In the genomic region with DNA sequence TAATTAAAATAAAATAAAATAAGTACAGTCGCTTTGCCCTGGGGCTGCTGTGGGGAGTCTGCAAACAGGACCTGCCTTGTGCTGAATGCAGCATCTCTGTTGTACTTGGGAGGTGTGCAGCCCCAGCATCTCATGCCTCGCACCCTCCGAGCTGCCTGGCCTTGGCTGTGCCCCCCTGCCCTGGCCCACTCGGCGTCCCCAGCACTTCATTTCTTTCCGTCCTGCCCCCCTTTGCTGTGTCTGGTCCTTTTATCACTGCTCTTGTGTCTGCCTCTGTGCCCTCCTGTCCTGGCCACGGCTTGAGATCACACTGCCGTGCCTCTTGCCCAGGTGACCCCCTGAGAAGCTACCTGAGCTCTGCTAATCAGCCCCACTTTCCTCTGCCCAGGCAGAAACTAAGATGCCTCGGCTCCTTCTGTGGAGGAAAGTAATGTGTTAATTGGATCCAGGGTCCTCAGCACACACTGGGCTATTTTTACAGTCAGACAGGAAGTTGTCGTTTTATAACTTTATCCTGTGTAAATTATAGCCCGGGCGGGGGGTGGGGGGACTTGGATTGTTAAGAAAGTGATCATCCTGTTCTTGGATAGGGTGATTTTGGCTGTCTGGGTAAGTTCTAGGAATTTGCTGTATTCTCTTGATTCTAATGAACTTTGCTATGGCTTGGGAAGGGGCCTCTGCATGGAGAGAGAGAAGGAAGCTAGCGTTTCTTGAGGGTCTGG, we compare ENCODE assay signal across 16 cellular contexts.
DNase-seq lines count a peak whose midpoint lies in the region; FAIRE-seq and TF ChIP-seq lines count a peak whose summit lies in the region.
"Had no signal": no experiment of that assay in that cellular context is flagged by ENCODE, and none has a peak within 500 bp of the region (broad histone marks: within the 10 kb centered on the region; RNA-seq: fewer than 3 reads in every experiment).

No MANE protein-coding gene starts in this region.

- TF ChIP-seq RAD21 in SK-N-SH (IDR thresholded peaks at IDR 0.05; ENCODE audit: low read length): no peak

- POLR2A ChIA-PET in SK-N-SH (lab: Yijun Ruan, JAX): interaction anchor here (1.7 kb wide), 1 partner anchor 10 kb away, joined by 5 read pairs; no protein-coding TSS in a partner anchor

- no peaks in the 10 kb centered on the region for H3K9me2 ChIP-seq in SK-N-SH

- no peaks in the 10 kb centered on the region for H3K36me3 Mint-ChIP-seq in glutamatergic neuron (ENCODE audit: unreplicated experiment)
- H3K36me3 Mint-ChIP-seq in activated CD4-positive, alpha-beta T cell treated with anti-CD3 and anti-CD28 coated beads, Interleukin-2, amount 10 ng/mL, durations not matched to agents 24 days and 14 days (ENCODE audit: low read depth): no peaks in the 10 kb centered on the region

- no peak overlapping the region for H4K8ac ChIP-seq in neuronal stem cell (ENCODE audit: low read depth, low read length)

- peaks cover 30% of the 10 kb centered on the region for H3K4me1 Mint-ChIP-seq in glutamatergic neuron (ENCODE audit: low read depth, unreplicated experiment)
- H3K4me1 Mint-ChIP-seq in activated CD4-positive, alpha-beta T cell treated with anti-CD3 and anti-CD28 coated beads, Interleukin-2, amount 10 ng/mL, durations not matched to agents 24 days and 14 days: peaks cover 2% of the 10 kb centered on the region

- H3K9me3 ChIP-seq in BLaER1 treated with 17β-estradiol and CSF1 and Interleukin-3, amounts not matched to agents 10 nM and 100 nM (replicated peaks in 1 of 11): peaks cover 5 to 12% (median 6%) of the 10 kb centered on the region in 11 experiments
- H3K9me3 ChIP-seq in SK-N-SH: no peaks in the 10 kb centered on the region
- H3K9me3 ChIP-seq in neuronal stem cell (replicated peaks in 1 of 2; ENCODE audit: control insufficient read depth in 2 of 2, insufficient read depth in 1 of 2, low read depth in 1 of 2, low read length in 2 of 2): peaks cover 6 to 9% of the 10 kb centered on the region in 2 donors

- no peak overlapping the region for H4K91ac ChIP-seq in neuronal stem cell (ENCODE audit: low read depth, low read length, poor library complexity)

- 82% methylated on average over 13 of the region's 13 CpGs for WGBS in SK-N-SH (ENCODE audit: low lambda C conversion rate)
- no CpG with 5 or more reads among the region's 13 CpGs for WGBS in neuronal stem cell (ENCODE audit: extremely low coverage in 2 of 2, insufficient read length in 2 of 2, insufficient replicate concordance in 1 of 2), 2 donors

- H2AK5ac ChIP-seq in neuronal stem cell (ENCODE audit: low read depth, low read length): no peak overlapping the region

- H3K27me3 Mint-ChIP-seq in glutamatergic neuron (ENCODE audit: unreplicated experiment): peaks cover 2% of the 10 kb centered on the region
- peaks cover 5% of the 10 kb centered on the region for H3K27me3 Mint-ChIP-seq in activated CD4-positive, alpha-beta T cell treated with anti-CD3 and anti-CD28 coated beads, Interleukin-2, amount 10 ng/mL, durations not matched to agents 24 days and 14 days

- TF ChIP-seq CTCF in SK-N-SH (IDR thresholded peaks at IDR 0.05) (no peak), glutamatergic neuron (IDR thresholded peaks at IDR 0.05; ENCODE audit: partially characterized antibody, unreplicated experiment) (no peak), D721Med (IDR thresholded peaks at IDR 0.05; ENCODE audit: insufficient read depth, missing control alignments) (no peak)

- peak overlapping the region in 7 of 11 experiments; percentile 23 to 69 (median 62); a peak in 14 of 22 replicates for H3K27ac ChIP-seq in BLaER1 treated with 17β-estradiol and CSF1 and Interleukin-3, amounts not matched to agents 10 nM and 100 nM
- H3K27ac ChIP-seq in SK-N-SH (ENCODE audit: low read depth in 2 of 2, low read length in 1 of 2) (no peak overlapping the region), neuronal stem cell (replicated peaks; ENCODE audit: low read length) (no peak overlapping the region)

- no peak overlapping the region for H2BK12ac ChIP-seq in neuronal stem cell (ENCODE audit: low read length)

- H3K9ac ChIP-seq in BLaER1 treated with 17β-estradiol and CSF1 and Interleukin-3, amounts not matched to agents 10 nM and 100 nM: peak overlapping the region in 8 of 11 experiments; percentile 18 to 70 (median 50); a peak in 13 of 22 replicates
- H3K9ac ChIP-seq in SK-N-SH (no peak overlapping the region), neuronal stem cell (ENCODE audit: low read depth, low read length, poor library complexity) (no peak overlapping the region)

- no peak overlapping the region for H3K14ac ChIP-seq in neuronal stem cell (ENCODE audit: low read length)

- peaks cover 37% of the 10 kb centered on the region for H3K79me2 ChIP-seq in SK-N-SH (ENCODE audit: insufficient read depth)

- no peak overlapping the region for H3K27ac Mint-ChIP-seq in glutamatergic neuron (ENCODE audit: unreplicated experiment)
- H3K27ac Mint-ChIP-seq in activated CD4-positive, alpha-beta T cell treated with anti-CD3 and anti-CD28 coated beads, Interleukin-2, amount 10 ng/mL, durations not matched to agents 24 days and 14 days: no peak overlapping the region

- H3K9me3 Mint-ChIP-seq in glutamatergic neuron (ENCODE audit: unreplicated experiment): peaks cover 4% of the 10 kb centered on the region
- H3K9me3 Mint-ChIP-seq in activated CD4-positive, alpha-beta T cell treated with anti-CD3 and anti-CD28 coated beads, Interleukin-2, amount 10 ng/mL, durations not matched to agents 24 days and 14 days: no peaks in the 10 kb centered on the region

- peaks cover 10% of the 10 kb centered on the region for H3K79me1 ChIP-seq in neuronal stem cell (ENCODE audit: low read depth, low read length)

- no peaks in the 10 kb centered on the region for H3F3A ChIP-seq in SK-N-SH (replicated peaks; ENCODE audit: insufficient read depth)

- CTCF ChIA-PET in SK-N-SH (lab: Yijun Ruan, JAX): interaction anchor here (0.7 to 3.0 kb wide), 7 partner anchors 11 to 58 kb away, joined by 3 to 9 read pairs (median 4); no protein-coding TSS in a partner anchor

- H3K4me3 ChIP-seq in BLaER1 treated with 17β-estradiol and CSF1 and Interleukin-3, amounts not matched to agents 10 nM and 100 nM: peak overlapping the region in 6 of 10 experiments; percentile 2 to 43 (median 28); a peak in 6 of 20 replicates
- no peak overlapping the region for H3K4me3 ChIP-seq in SK-N-SH (ENCODE audit: low read depth in 2 of 2, low read length in 1 of 2)
- peak overlapping the region in 1 of 2 donors; percentile 19 for H3K4me3 ChIP-seq in neuronal stem cell (ENCODE audit: low read length in 2 of 2)
- H3K4me3 ChIP-seq: GM12878 had no signal

- no peak overlapping the region for H3K4ac ChIP-seq in neuronal stem cell (ENCODE audit: low read length)

- H2BK15ac ChIP-seq in neuronal stem cell (ENCODE audit: low read length): no peak overlapping the region

- no peak for TF ChIP-seq EP300 in SK-N-SH (IDR thresholded peaks at IDR 0.05; ENCODE audit: borderline replicate concordance in 1 of 2, low read depth in 1 of 2, low read length in 1 of 2)

- H2BK120ac ChIP-seq in neuronal stem cell (ENCODE audit: low read depth, low read length): no peak overlapping the region

- H3K4me3 Mint-ChIP-seq in glutamatergic neuron (ENCODE audit: unreplicated experiment): peak overlapping the region; percentile 36
- H3K4me3 Mint-ChIP-seq in activated CD4-positive, alpha-beta T cell treated with anti-CD3 and anti-CD28 coated beads, Interleukin-2, amount 10 ng/mL, durations not matched to agents 24 days and 14 days: no peak overlapping the region

- peaks cover 58 to 89% (median 76%) of the 10 kb centered on the region in 11 experiments; a peak in 21 of 22 replicates for H4K20me1 ChIP-seq in BLaER1 treated with 17β-estradiol and CSF1 and Interleukin-3, amounts not matched to agents 10 nM and 100 nM
- H4K20me1 ChIP-seq in SK-N-SH (ENCODE audit: insufficient read depth): peaks cover 55% of the 10 kb centered on the region

- intact Hi-C loops in activated CD4-positive, alpha-beta T cell treated with anti-CD3 and anti-CD28 coated beads, Interleukin-2, amount 10 ng/mL, durations not matched to agents 24 days and 14 days (cut with micrococcal nuclease): no loop called here

- no peak overlapping the region for H2BK5ac ChIP-seq in neuronal stem cell (ENCODE audit: low read length)

- H3K23ac ChIP-seq in neuronal stem cell (ENCODE audit: low read depth, low read length, poor library complexity): peak overlapping the region; percentile 6

- H3K4me2 ChIP-seq in BLaER1 treated with 17β-estradiol and CSF1 and Interleukin-3, amounts not matched to agents 10 nM and 100 nM: peak overlapping the region; percentile 67 to 99 (median 93)
- no peak overlapping the region for H3K4me2 ChIP-seq in SK-N-SH
- H3K4me2 ChIP-seq in neuronal stem cell (ENCODE audit: insufficient read depth, low read length, poor library complexity, severe bottlenecking): no peak overlapping the region

- peaks cover 40 to 91% (median 88%) of the 10 kb centered on the region in 10 experiments for H3K4me1 ChIP-seq in BLaER1 treated with 17β-estradiol and CSF1 and Interleukin-3, amounts not matched to agents 10 nM and 100 nM
- H3K4me1 ChIP-seq in SK-N-SH (ENCODE audit: control insufficient read depth in 1 of 2, insufficient read depth in 2 of 2, low read depth in 1 of 2, low read length in 1 of 2) (peaks cover 12 to 16% of the 10 kb centered on the region in 2 experiments; a peak in 2 of 4 replicates), neuronal stem cell (ENCODE audit: control insufficient read depth in 2 of 2, insufficient read depth in 1 of 2, low read depth in 1 of 2, low read length in 2 of 2) (peaks cover 4 to 9% of the 10 kb centered on the region in 2 donors)

- H2AFZ ChIP-seq in SK-N-SH (ENCODE audit: low read depth) (no peak overlapping the region), neuronal stem cell (ENCODE audit: low read length) (no peak overlapping the region)

- DNase-seq in SK-N-SH: peak; percentile 53
- DNase-seq in glutamatergic neuron: no peak
- DNase-seq in neuronal stem cell (ENCODE audit: low spot score): no peak
- no peak for DNase-seq in NCI-H2196 treated with DMSO at 0.1 percent for 48 hours (lab: John Stamatoyannopoulos, UW; ENCODE audit: unreplicated experiment)
- no peak for DNase-seq in D721Med (ENCODE audit: insufficient read length, low spot score)
- no peak for DNase-seq in activated CD4-positive, CD25-positive, alpha-beta regulatory T cell treated with anti-CD3 and anti-CD28 coated beads, Interleukin-2, amount 50 U/mL, for 72 hours
- DNase-seq in activated CD4-positive, alpha-beta T cell treated with anti-CD3 and anti-CD28 coated beads, Interleukin-2, amount 10 ng/mL, durations not matched to agents 24 days and 14 days: no peak
- DNase-seq: ACHN, DMS153, KG1, NCI-H1092 treated with DMSO at 0.1 percent for 48 hours, NCI-H1694 treated with DMSO at 0.1 percent for 48 hours, NCI-H774 had no signal

- peaks cover 0 to 35% (median 0%) of the 10 kb centered on the region in 11 experiments; a peak in 6 of 22 replicates for H3K27me3 ChIP-seq in BLaER1 treated with 17β-estradiol and CSF1 and Interleukin-3, amounts not matched to agents 10 nM and 100 nM
- no peaks in the 10 kb centered on the region for H3K27me3 ChIP-seq in SK-N-SH (ENCODE audit: insufficient read depth)
- no peaks in the 10 kb centered on the region for H3K27me3 ChIP-seq in neuronal stem cell (ENCODE audit: control insufficient read depth in 3 of 3, insufficient read depth in 3 of 3, low read depth in 1 of 3, low read length in 3 of 3)

- H3K18ac ChIP-seq in neuronal stem cell (ENCODE audit: low read length): no peak overlapping the region

- FAIRE-seq in D721Med (lab: Jason Lieb, UNC): no peak
- FAIRE-seq: GM12878, GM18507 had no signal

- peaks cover 0 to 5% (median 4%) of the 10 kb centered on the region in 11 experiments; a peak in 7 of 22 replicates for H3K36me3 ChIP-seq in BLaER1 treated with 17β-estradiol and CSF1 and Interleukin-3, amounts not matched to agents 10 nM and 100 nM
- H3K36me3 ChIP-seq in SK-N-SH (replicated peaks in 1 of 2; ENCODE audit: control insufficient read depth in 1 of 2, insufficient read depth in 2 of 2, low read length in 1 of 2): no peaks in the 10 kb centered on the region
- H3K36me3 ChIP-seq in neuronal stem cell (replicated peaks in 1 of 2; ENCODE audit: control insufficient read depth in 2 of 2, insufficient read depth in 2 of 2, low read length in 2 of 2): peaks cover 0 to 3% of the 10 kb centered on the region in 2 donors

Comparison
In these comparisons a context has a peak if more than half of its experiments do, and no peak if none do; other contexts are left out.
1. H3K27ac ChIP-seq: peak in BLaER1 treated with 17β-estradiol and CSF1 and Interleukin-3, amounts not matched to agents 10 nM and 100 nM (7 of 11); none in SK-N-SH (0 of 2) and neuronal stem cell (single experiment).
2. H3K4me2 ChIP-seq: peak in BLaER1 treated with 17β-estradiol and CSF1 and Interleukin-3, amounts not matched to agents 10 nM and 100 nM (11 of 11); none in SK-N-SH (single experiment) and neuronal stem cell (single experiment).
3. H3K4me3 ChIP-seq: peak in BLaER1 treated with 17β-estradiol and CSF1 and Interleukin-3, amounts not matched to agents 10 nM and 100 nM (6 of 10); none in SK-N-SH (0 of 2).
4. H3K9ac ChIP-seq: peak in BLaER1 treated with 17β-estradiol and CSF1 and Interleukin-3, amounts not matched to agents 10 nM and 100 nM (8 of 11); none in SK-N-SH (single experiment) and neuronal stem cell (single experiment).